In the genomic region with DNA sequence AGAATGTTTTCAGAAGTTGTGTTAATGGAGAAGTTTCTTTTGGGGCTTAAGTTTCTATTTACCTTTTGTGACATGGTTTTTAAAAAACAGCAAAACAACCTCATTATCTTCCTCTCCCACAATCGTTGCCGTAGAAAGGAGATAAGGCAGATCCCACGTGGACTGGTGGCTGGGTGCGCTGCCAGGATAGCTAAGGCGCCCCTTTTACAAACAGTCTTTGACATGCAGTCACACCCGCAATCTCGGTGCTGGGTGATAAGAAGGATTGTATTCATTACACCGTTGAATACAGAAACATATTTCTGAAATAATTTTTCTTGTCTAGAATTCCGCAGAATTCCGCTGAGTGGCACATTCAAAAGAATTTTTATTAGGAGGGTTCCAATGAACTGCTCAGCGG, we compare ENCODE assay signal across 27 cellular contexts.
A peak's percentile ranks its signal among the peaks of the same experiment; 100 is the strongest.
DNase-seq lines count a peak whose midpoint lies in the region; ATAC-seq, FAIRE-seq and TF ChIP-seq lines count a peak whose summit lies in the region.
"Had no signal": no experiment of that assay in that cellular context is flagged by ENCODE, and none has a peak within 500 bp of the region (broad histone marks: within the 10 kb centered on the region; RNA-seq: fewer than 3 reads in every experiment).

No MANE protein-coding gene starts in this region.

- H3K9ac ChIP-seq in SK-N-SH, result no peak overlapping the region

- CTCF ChIA-PET in SK-N-SH (lab: Yijun Ruan, JAX), result no interaction called here

- intact Hi-C loops in ovary (cut with DNase I), result no loop called here

- H2AFZ ChIP-seq in SK-N-SH (ENCODE audit: low read depth), result peak overlapping the region; percentile 75

- no peak for TF ChIP-seq RAD21 in SK-N-SH (IDR thresholded peaks at IDR 0.05; ENCODE audit: low read length)

- H3K79me2 ChIP-seq in SK-N-SH (ENCODE audit: insufficient read depth), result no peaks in the 10 kb centered on the region

- TF ChIP-seq EP300 in SK-N-SH (IDR thresholded peaks at IDR 0.05; ENCODE audit: borderline replicate concordance in 1 of 2, low read depth in 1 of 2, low read length in 1 of 2) (no peak), ovary (IDR thresholded peaks at IDR 0.05) (no peak)

- no peaks in the 10 kb centered on the region for H4K20me1 ChIP-seq in SK-N-SH (ENCODE audit: insufficient read depth)

- no peak for TF ChIP-seq CTCF in SK-N-SH (IDR thresholded peaks at IDR 0.05)
- no peak for TF ChIP-seq CTCF in fibroblast of pulmonary artery (IDR thresholded peaks at IDR 0.05; ENCODE audit: low read length, missing control alignments)
- no peak for TF ChIP-seq CTCF in ovary (IDR thresholded peaks at IDR 0.05)

- no peaks in the 10 kb centered on the region for H3K9me2 ChIP-seq in SK-N-SH

- no peak overlapping the region for H3K4me2 ChIP-seq in SK-N-SH

- no peak for TF ChIP-seq POLR2A in ovary (IDR thresholded peaks at IDR 0.05)

- H3K9me3 ChIP-seq in SK-N-SH (no peaks in the 10 kb centered on the region), small intestine (ENCODE audit: control insufficient read depth, low read depth) (no peaks in the 10 kb centered on the region), ovary (no peaks in the 10 kb centered on the region)
- H3K9me3 ChIP-seq: BE2C had no signal

- H3K27me3 ChIP-seq in SK-N-SH (ENCODE audit: insufficient read depth) (no peaks in the 10 kb centered on the region), small intestine (ENCODE audit: control insufficient read depth in 2 of 2, insufficient read depth in 2 of 2, low read length in 2 of 2) (no peaks in the 10 kb centered on the region), ovary (no peaks in the 10 kb centered on the region)
- H3K27me3 ChIP-seq: BE2C had no signal

- ATAC-seq in SK-N-SH treated with all-trans-retinoic acid at 6 μM for 48 hours (no peak), GM21381 (IDR thresholded peaks at IDR 0.05; ENCODE audit: unreplicated experiment) (no peak)
- ATAC-seq: GM12878 had no signal

- peaks cover 6% of the 10 kb centered on the region for H3F3A ChIP-seq in SK-N-SH (replicated peaks; ENCODE audit: insufficient read depth)

- WGBS in SK-N-SH (ENCODE audit: low lambda C conversion rate), result 20% methylated on average over 11 of the region's 11 CpGs
- 11 to 65% (median 41%) methylated on average over 11 of the region's 11 CpGs for WGBS in small intestine, 3 donors
- WGBS in ovary, 3 donors, result 14 to 35% (median 17%) methylated on average over 11 of the region's 11 CpGs

- H3K36me3 ChIP-seq in SK-N-SH (replicated peaks in 1 of 2; ENCODE audit: control insufficient read depth in 1 of 2, insufficient read depth in 2 of 2, low read length in 1 of 2), result no peaks in the 10 kb centered on the region
- no peaks in the 10 kb centered on the region for H3K36me3 ChIP-seq in small intestine (ENCODE audit: control insufficient read depth in 2 of 2, insufficient read depth in 2 of 2, low read length in 2 of 2)
- no peaks in the 10 kb centered on the region for H3K36me3 ChIP-seq in ovary
- H3K36me3 ChIP-seq: BE2C had no signal

- FAIRE-seq in small intestine (lab: Jason Lieb, UNC), result no peak
- FAIRE-seq: GM12878, H54, HTR-8/SVneo had no signal

- H3K4me1 ChIP-seq in SK-N-SH (ENCODE audit: control insufficient read depth in 1 of 2, insufficient read depth in 2 of 2, low read depth in 1 of 2, low read length in 1 of 2), result no peaks in the 10 kb centered on the region
- H3K4me1 ChIP-seq in small intestine (ENCODE audit: control insufficient read depth in 2 of 2, insufficient read depth in 1 of 2, low read depth in 1 of 2, low read length in 1 of 2), result no peaks in the 10 kb centered on the region
- no peaks in the 10 kb centered on the region for H3K4me1 ChIP-seq in ovary (ENCODE audit: insufficient read depth)
- H3K4me1 ChIP-seq: BE2C had no signal

- DNase-seq in SK-N-SH, result no peak
- DNase-seq in fibroblast of pulmonary artery (ENCODE audit: low read depth), result peak; percentile 20
- DNase-seq in small intestine, result peak; percentile 8
- DNase-seq in RPMI8226, result no peak
- DNase-seq in ovary, result no peak
- DNase-seq: ACHN; BE2C; CD8-positive, alpha-beta memory T cell; DMS 273 treated with DMSO at 0.1 percent for 48 hours; DMS79; GDM1; KBM-7; MV-4-11; NCI-H1105; NCI-H1436 treated with DMSO at 0.1 percent for 48 hours; NCI-H1930; NCI-H2107; NCI-H446; NCI-H524 treated with DMSO at 0.1 percent for 48 hours; SHP77 had no signal

- H3K27ac ChIP-seq in SK-N-SH (ENCODE audit: low read depth in 2 of 2, low read length in 1 of 2), result no peak overlapping the region
- H3K27ac ChIP-seq in small intestine (ENCODE audit: low read depth in 1 of 2, low read length in 1 of 2), result no peak overlapping the region
- no peak overlapping the region for H3K27ac ChIP-seq in ovary
- H3K27ac ChIP-seq: 22Rv1, RWPE1 had no signal

- POLR2A ChIA-PET in SK-N-SH (lab: Yijun Ruan, JAX), result no interaction called here

- no peak overlapping the region for H3K4me3 ChIP-seq in SK-N-SH (ENCODE audit: low read depth in 2 of 2, low read length in 1 of 2)
- no peak overlapping the region for H3K4me3 ChIP-seq in fibroblast of pulmonary artery (replicated peaks; ENCODE audit: low read depth, low read length)
- no peak overlapping the region for H3K4me3 ChIP-seq in small intestine (ENCODE audit: low read depth in 1 of 2, low read length in 2 of 2)
- no peak overlapping the region for H3K4me3 ChIP-seq in ovary
- H3K4me3 ChIP-seq: GM12878 had no signal

TF ChIP-seq in SK-N-SH, 30 proteins besides CTCF, POLR2A, EP300 and RAD21:
- no peak for TF ChIP-seq POLR2AphosphoS5 (IDR thresholded peaks at IDR 0.05; ENCODE audit: low read depth, low read length)
- TF ChIP-seq TCF12 (IDR thresholded peaks at IDR 0.05), result no peak

TF ChIP-seq in SK-N-SH treated with all-trans-retinoic acid at 6 μM for 48 hours, 23 proteins besides CTCF, POLR2A, EP300 and RAD21:
- TF ChIP-seq, protein P1, sequence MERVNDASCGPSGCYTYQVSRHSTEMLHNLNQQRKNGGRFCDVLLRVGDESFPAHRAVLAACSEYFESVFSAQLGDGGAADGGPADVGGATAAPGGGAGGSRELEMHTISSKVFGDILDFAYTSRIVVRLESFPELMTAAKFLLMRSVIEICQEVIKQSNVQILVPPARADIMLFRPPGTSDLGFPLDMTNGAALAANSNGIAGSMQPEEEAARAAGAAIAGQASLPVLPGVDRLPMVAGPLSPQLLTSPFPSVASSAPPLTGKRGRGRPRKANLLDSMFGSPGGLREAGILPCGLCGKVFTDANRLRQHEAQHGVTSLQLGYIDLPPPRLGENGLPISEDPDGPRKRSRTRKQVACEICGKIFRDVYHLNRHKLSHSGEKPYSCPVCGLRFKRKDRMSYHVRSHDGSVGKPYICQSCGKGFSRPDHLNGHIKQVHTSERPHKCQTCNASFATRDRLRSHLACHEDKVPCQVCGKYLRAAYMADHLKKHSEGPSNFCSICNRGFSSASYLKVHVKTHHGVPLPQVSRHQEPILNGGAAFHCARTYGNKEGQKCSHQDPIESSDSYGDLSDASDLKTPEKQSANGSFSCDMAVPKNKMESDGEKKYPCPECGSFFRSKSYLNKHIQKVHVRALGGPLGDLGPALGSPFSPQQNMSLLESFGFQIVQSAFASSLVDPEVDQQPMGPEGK (CRISPR knock-in tag; IDR thresholded peaks at IDR 0.05; ENCODE audit: borderline replicate concordance), result no peak
- TF ChIP-seq ZFP30 (CRISPR knock-in tag; IDR thresholded peaks at IDR 0.05) (no peak), CSDC2 (CRISPR knock-in tag; IDR thresholded peaks at IDR 0.05) (no peak), ESRRG (CRISPR knock-in tag; IDR thresholded peaks at IDR 0.05) (no peak), ZNF565 (CRISPR knock-in tag; conservative IDR thresholded peaks at IDR 0.05; ENCODE audit: low read depth) (no peak), ZC3H10 (CRISPR knock-in tag; IDR thresholded peaks at IDR 0.05) (no peak)
- TF ChIP-seq, protein P2, sequence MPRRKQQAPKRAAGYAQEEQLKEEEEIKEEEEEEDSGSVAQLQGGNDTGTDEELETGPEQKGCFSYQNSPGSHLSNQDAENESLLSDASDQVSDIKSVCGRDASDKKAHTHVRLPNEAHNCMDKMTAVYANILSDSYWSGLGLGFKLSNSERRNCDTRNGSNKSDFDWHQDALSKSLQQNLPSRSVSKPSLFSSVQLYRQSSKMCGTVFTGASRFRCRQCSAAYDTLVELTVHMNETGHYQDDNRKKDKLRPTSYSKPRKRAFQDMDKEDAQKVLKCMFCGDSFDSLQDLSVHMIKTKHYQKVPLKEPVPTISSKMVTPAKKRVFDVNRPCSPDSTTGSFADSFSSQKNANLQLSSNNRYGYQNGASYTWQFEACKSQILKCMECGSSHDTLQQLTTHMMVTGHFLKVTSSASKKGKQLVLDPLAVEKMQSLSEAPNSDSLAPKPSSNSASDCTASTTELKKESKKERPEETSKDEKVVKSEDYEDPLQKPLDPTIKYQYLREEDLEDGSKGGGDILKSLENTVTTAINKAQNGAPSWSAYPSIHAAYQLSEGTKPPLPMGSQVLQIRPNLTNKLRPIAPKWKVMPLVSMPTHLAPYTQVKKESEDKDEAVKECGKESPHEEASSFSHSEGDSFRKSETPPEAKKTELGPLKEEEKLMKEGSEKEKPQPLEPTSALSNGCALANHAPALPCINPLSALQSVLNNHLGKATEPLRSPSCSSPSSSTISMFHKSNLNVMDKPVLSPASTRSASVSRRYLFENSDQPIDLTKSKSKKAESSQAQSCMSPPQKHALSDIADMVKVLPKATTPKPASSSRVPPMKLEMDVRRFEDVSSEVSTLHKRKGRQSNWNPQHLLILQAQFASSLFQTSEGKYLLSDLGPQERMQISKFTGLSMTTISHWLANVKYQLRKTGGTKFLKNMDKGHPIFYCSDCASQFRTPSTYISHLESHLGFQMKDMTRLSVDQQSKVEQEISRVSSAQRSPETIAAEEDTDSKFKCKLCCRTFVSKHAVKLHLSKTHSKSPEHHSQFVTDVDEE (CRISPR knock-in tag; IDR thresholded peaks at IDR 0.05), result no peak
- TF ChIP-seq, protein P3, sequence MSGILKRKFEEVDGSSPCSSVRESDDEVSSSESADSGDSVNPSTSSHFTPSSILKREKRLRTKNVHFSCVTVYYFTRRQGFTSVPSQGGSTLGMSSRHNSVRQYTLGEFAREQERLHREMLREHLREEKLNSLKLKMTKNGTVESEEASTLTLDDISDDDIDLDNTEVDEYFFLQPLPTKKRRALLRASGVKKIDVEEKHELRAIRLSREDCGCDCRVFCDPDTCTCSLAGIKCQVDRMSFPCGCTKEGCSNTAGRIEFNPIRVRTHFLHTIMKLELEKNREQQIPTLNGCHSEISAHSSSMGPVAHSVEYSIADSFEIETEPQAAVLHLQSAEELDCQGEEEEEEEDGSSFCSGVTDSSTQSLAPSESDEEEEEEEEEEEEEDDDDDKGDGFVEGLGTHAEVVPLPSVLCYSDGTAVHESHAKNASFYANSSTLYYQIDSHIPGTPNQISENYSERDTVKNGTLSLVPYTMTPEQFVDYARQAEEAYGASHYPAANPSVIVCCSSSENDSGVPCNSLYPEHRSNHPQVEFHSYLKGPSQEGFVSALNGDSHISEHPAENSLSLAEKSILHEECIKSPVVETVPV (CRISPR knock-in tag; IDR thresholded peaks at IDR 0.05), result no peak

Comparison
In these comparisons a context has a peak if more than half of its experiments do, and no peak if none do; other contexts are left out.
1. DNase-seq: peak in fibroblast of pulmonary artery (single experiment) and small intestine (single experiment); none in SK-N-SH (single experiment), RPMI8226 (single experiment) and ovary (0 of 5).